Comparison of ENCODE assay signal across 12 cellular contexts in the genomic region with DNA sequence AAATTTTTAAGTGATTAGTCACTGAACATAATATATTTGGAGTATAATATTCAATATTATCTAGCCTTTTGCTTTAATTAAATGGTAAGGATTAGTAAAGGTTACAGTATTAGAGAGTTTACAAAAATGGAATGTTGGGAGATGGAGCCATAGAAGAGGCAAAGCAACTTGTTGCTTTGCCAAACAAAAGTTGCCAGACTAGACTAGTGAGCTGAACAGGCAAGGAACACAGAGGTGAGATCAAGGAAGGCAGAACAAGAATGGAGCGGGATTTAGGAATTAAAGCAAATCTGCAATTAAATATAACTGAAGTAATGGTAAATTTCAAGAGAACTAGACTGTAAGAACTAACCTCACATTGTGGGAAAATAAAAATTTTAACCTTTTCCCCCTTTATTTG. TPM values are rescaled to one million over a fixed set of nuclear protein-coding genes. Genes with fewer than 3 reads are reported as not detected.
DNase-seq lines count a peak whose midpoint lies in the region; ATAC-seq, FAIRE-seq and TF ChIP-seq lines count a peak whose summit lies in the region.
"Had no signal": no experiment of that assay in that cellular context is flagged by ENCODE, and none has a peak within 500 bp of the region (broad histone marks: within the 10 kb centered on the region; RNA-seq: fewer than 3 reads in every experiment).

No MANE protein-coding gene starts in this region.

- TF ChIP-seq POLR2A in GM12891 (IDR thresholded peaks at IDR 0.05; ENCODE audit: low read depth, low read length), result peak; percentile 33; the same call in 1 of the 2 replicates
- TF ChIP-seq POLR2A in GM18505 (IDR thresholded peaks at IDR 0.05; ENCODE audit: borderline replicate concordance, extremely low read depth, insufficient read depth, insufficient read length), result no peak

- no peak for TF ChIP-seq CTCF in 22Rv1 (IDR thresholded peaks at IDR 0.05)
- no peak for TF ChIP-seq CTCF in lower lobe of right lung (IDR thresholded peaks at IDR 0.05)
- TF ChIP-seq CTCF in WERI-Rb-1 (IDR thresholded peaks at IDR 0.05; ENCODE audit: low read depth, low read length), result no peak

- H3K4me3 ChIP-seq in lower lobe of right lung, result peak overlapping the region; percentile 9
- H3K4me3 ChIP-seq in WERI-Rb-1 (ENCODE audit: low read depth, low read length), result no peak overlapping the region
- H3K4me3 ChIP-seq: uterus had no signal

- no peaks in the 10 kb centered on the region for H3K9me3 ChIP-seq in lower lobe of right lung
- H3K9me3 ChIP-seq in WERI-Rb-1 (ENCODE audit: severe bottlenecking), result no peaks in the 10 kb centered on the region
- H3K9me3 ChIP-seq: uterus had no signal

- no peak for FAIRE-seq in GM12891 (lab: Jason Lieb, UNC)

- peaks cover 55% of the 10 kb centered on the region for H3K4me1 ChIP-seq in lower lobe of right lung

- H3K4me3 Mint-ChIP-seq in activated T-helper 17 cell treated with anti-CD3 and anti-CD28 coated beads, Interleukin-2, amount 50 U/mL, for 72 hours, result peak overlapping the region; percentile 91

- H3K27me3 ChIP-seq in lower lobe of right lung (ENCODE audit: low read depth) (no peaks in the 10 kb centered on the region), WERI-Rb-1 (ENCODE audit: insufficient read depth, low read depth, severe bottlenecking) (no peaks in the 10 kb centered on the region)
- H3K27me3 ChIP-seq: uterus had no signal

- peaks cover 82% of the 10 kb centered on the region for H3K36me3 Mint-ChIP-seq in activated T-helper 17 cell treated with anti-CD3 and anti-CD28 coated beads, Interleukin-2, amount 50 U/mL, for 72 hours (ENCODE audit: low read depth)

- peaks cover 22% of the 10 kb centered on the region for H3K4me1 Mint-ChIP-seq in activated T-helper 17 cell treated with anti-CD3 and anti-CD28 coated beads, Interleukin-2, amount 50 U/mL, for 72 hours

- H3K27me3 Mint-ChIP-seq in activated T-helper 17 cell treated with anti-CD3 and anti-CD28 coated beads, Interleukin-2, amount 50 U/mL, for 72 hours, result no peaks in the 10 kb centered on the region

- intact Hi-C loops in lower lobe of right lung (cut with DNase I), result no loop called here

- peak overlapping the region; percentile 56 for H3K27ac ChIP-seq in 22Rv1
- H3K27ac ChIP-seq in lower lobe of right lung, result peak overlapping the region; percentile 13
- H3K27ac ChIP-seq in WERI-Rb-1, result no peak overlapping the region
- H3K27ac ChIP-seq: coronary artery, uterus had no signal

- H3K27ac Mint-ChIP-seq in activated T-helper 17 cell treated with anti-CD3 and anti-CD28 coated beads, Interleukin-2, amount 50 U/mL, for 72 hours, result peak overlapping the region; percentile 100

- no peaks in the 10 kb centered on the region for H3K9me3 Mint-ChIP-seq in activated T-helper 17 cell treated with anti-CD3 and anti-CD28 coated beads, Interleukin-2, amount 50 U/mL, for 72 hours

- no peak for DNase-seq in GM12891 (ENCODE audit: insufficient read length, low spot score)
- no peak for DNase-seq in lower lobe of right lung
- DNase-seq in WERI-Rb-1, result no peak
- DNase-seq in epidermal melanocyte (ENCODE audit: insufficient read length, low spot score), result no peak
- DNase-seq: left cardiac atrium, NCI-H2171 treated with DMSO at 0.1 percent for 48 hours, uterus had no signal

- no peak for ATAC-seq in activated T-helper 17 cell treated with anti-CD3 and anti-CD28 coated beads, Interleukin-2, amount 50 U/mL, for 72 hours (replicated peaks)
- ATAC-seq in lower lobe of right lung, result peak in 1 of 2 donors; percentile 33
- ATAC-seq in GM18505 (IDR thresholded peaks at IDR 0.05; ENCODE audit: unreplicated experiment), result no peak
- ATAC-seq in HG03135 (IDR thresholded peaks at IDR 0.05; ENCODE audit: unreplicated experiment), result no peak
- ATAC-seq: left cardiac atrium had no signal

- H3K36me3 ChIP-seq in lower lobe of right lung, result peaks cover 29% of the 10 kb centered on the region
- peaks cover 28% of the 10 kb centered on the region for H3K36me3 ChIP-seq in WERI-Rb-1
- H3K36me3 ChIP-seq: uterus had no signal

TF ChIP-seq in GM12891, 5 proteins besides CTCF, POLR2A, EP300 and RAD21:
- TF ChIP-seq TAF1 (IDR thresholded peaks at IDR 0.05; ENCODE audit: low read depth, low read length), result no peak
- TF ChIP-seq POLR2AphosphoS5 (IDR thresholded peaks at IDR 0.05; ENCODE audit: low read depth, low read length), result no peak
- TF ChIP-seq POU2F2 (IDR thresholded peaks at IDR 0.05; ENCODE audit: low read depth, low read length), result no peak
- no peak for TF ChIP-seq PAX5 (IDR thresholded peaks at IDR 0.05; ENCODE audit: insufficient read depth, low read length, severe bottlenecking)
- TF ChIP-seq SPI1 (IDR thresholded peaks at IDR 0.05; ENCODE audit: low read depth, low read length), result no peak

RNA-seq across cellular contexts. Expression of a gene that starts 5.1 kb away (rescaled TPM):
- 46.5 TPM for polyA plus RNA-seq in GM12891 (2012; ENCODE audit: low read depth, missing spikeins)
- total RNA-seq in activated T-helper 17 cell treated with anti-CD3 and anti-CD28 coated beads, Interleukin-2, amount 50 U/mL, for 72 hours, result 100 to 1,000 TPM; 161 to 163 TPM
- 65.3 TPM for total RNA-seq in lower lobe of right lung

RNA-seq across cellular contexts. Expression of a gene that starts 45.4 kb away (rescaled TPM):
- 33.7 TPM for polyA plus RNA-seq in GM12891 (2012; ENCODE audit: low read depth, missing spikeins)
- total RNA-seq in activated T-helper 17 cell treated with anti-CD3 and anti-CD28 coated beads, Interleukin-2, amount 50 U/mL, for 72 hours, result 10 to 100 TPM; 79.9 to 86.6 TPM
- total RNA-seq in lower lobe of right lung, result 66.1 TPM
